Comparison of ENCODE assay signal across 1 cellular context in genomic region chr12:49707127-49707811, GRCh38.
TF ChIP-seq lines count a peak whose summit lies in the region.

FMNL3 (minus strand) TSS chr12:49707405; CDS start chr12:49707180, 225 bp downstream.

TF ChIP-seq in HepG2, 621 proteins besides CTCF, POLR2A, EP300 and RAD21 (continued from another document and continues in another):
- TF ChIP-seq ZNF766 (CRISPR knock-in tag; IDR thresholded peaks at IDR 0.05; ENCODE audit: borderline replicate concordance) (peak; percentile 55; the same call in 1 of the 2 replicates), SMAD1 (CRISPR knock-in tag; IDR thresholded peaks at IDR 0.05; ENCODE audit: borderline replicate concordance, low read depth) (peak; percentile 68; the same call in 1 of the 2 replicates), SRSF9 (IDR thresholded peaks at IDR 0.05; ENCODE audit: borderline replicate concordance, insufficient read depth, low read depth, low read length, poor library complexity, severe bottlenecking) (no peak), ZNF180 (CRISPR knock-in tag; IDR thresholded peaks at IDR 0.05; ENCODE audit: borderline replicate concordance, low read depth) (peak; percentile 85; the same call in 1 of the 2 replicates), TCF12 (IDR thresholded peaks at IDR 0.05) (no peak), TCF12 (CRISPR knock-in tag; IDR thresholded peaks at IDR 0.05) (no peak), IRF2 (CRISPR knock-in tag; IDR thresholded peaks at IDR 0.05) (peak; percentile 81), THAP9 (CRISPR knock-in tag; IDR thresholded peaks at IDR 0.05; ENCODE audit: borderline replicate concordance) (peak; percentile 58; the same call in 1 of the 2 replicates), EZH2 (conservative IDR thresholded peaks at IDR 0.05; ENCODE audit: low read depth, low read length) (no peak), KAT8 (CRISPR knock-in tag; IDR thresholded peaks at IDR 0.05) (peak; percentile 72), ZGPAT (CRISPR knock-in tag; IDR thresholded peaks at IDR 0.05) (peak; percentile 82), FOXO4 (CRISPR knock-in tag; conservative IDR thresholded peaks at IDR 0.05) (no peak), ZNF512B (CRISPR knock-in tag; IDR thresholded peaks at IDR 0.05; ENCODE audit: borderline replicate concordance) (no peak), BRD4 (CRISPR knock-in tag; IDR thresholded peaks at IDR 0.05) (no peak), ZNF430 (CRISPR knock-in tag; IDR thresholded peaks at IDR 0.05) (peak; percentile 90), ETS1 (CRISPR knock-in tag; IDR thresholded peaks at IDR 0.05) (no peak), PRDM15 (CRISPR knock-in tag; IDR thresholded peaks at IDR 0.05) (peak; percentile 64), IRF9 (CRISPR knock-in tag; IDR thresholded peaks at IDR 0.05; ENCODE audit: borderline replicate concordance) (peak; percentile 72; the same call in 1 of the 2 replicates), ZNF7 (CRISPR knock-in tag; IDR thresholded peaks at IDR 0.05) (no peak), SMC3 (IDR thresholded peaks at IDR 0.05; ENCODE audit: low read length) (peak; percentile 61; the same call in 1 of the 2 replicates), BCL6 (CRISPR knock-in tag; IDR thresholded peaks at IDR 0.05) (peak; percentile 55; the same call in 1 of the 2 replicates), ZNF230 (CRISPR knock-in tag; IDR thresholded peaks at IDR 0.05) (0 out of 2 replicates have a peak, but pooled peaks have one; percentile 26), TBX3 (IDR thresholded peaks at IDR 0.05; ENCODE audit: borderline replicate concordance) (no peak), ZNF549 (CRISPR knock-in tag; IDR thresholded peaks at IDR 0.05) (0 out of 2 replicates have a peak, but pooled peaks have one; percentile 55), ZNF276 (CRISPR knock-in tag; IDR thresholded peaks at IDR 0.05; ENCODE audit: low read depth) (peak; percentile 92), NONO (IDR thresholded peaks at IDR 0.05) (no peak), NONO (CRISPR knock-in tag; conservative IDR thresholded peaks at IDR 0.05) (peak; percentile 76), ZNF33B (CRISPR knock-in tag; IDR thresholded peaks at IDR 0.05) (peak; percentile 83; the same call in 1 of the 2 replicates), ZNF768 (CRISPR knock-in tag; IDR thresholded peaks at IDR 0.05) (peak; percentile 65), ZNF639 (CRISPR knock-in tag; conservative IDR thresholded peaks at IDR 0.05) (peak; percentile 79), SRSF4 (IDR thresholded peaks at IDR 0.05; ENCODE audit: low read depth, low read length, poor library complexity, severe bottlenecking) (no peak), U2AF1 (optimal IDR thresholded peaks at IDR 0.05; ENCODE audit: low read depth, low read length) (no peak), ZSCAN31 (CRISPR knock-in tag; IDR thresholded peaks at IDR 0.05; ENCODE audit: low read depth) (peak; percentile 87; the same call in 1 of the 2 replicates), ZFP41 (CRISPR knock-in tag; IDR thresholded peaks at IDR 0.05; ENCODE audit: borderline replicate concordance) (peak; percentile 93; the same call in 1 of the 2 replicates), JARID2 (CRISPR knock-in tag; IDR thresholded peaks at IDR 0.05; ENCODE audit: insufficient replicate concordance) (peak; percentile 65), MLLT10 (CRISPR knock-in tag; IDR thresholded peaks at IDR 0.05) (no peak), MTERF4 (CRISPR knock-in tag; IDR thresholded peaks at IDR 0.05) (no peak; the same call in 1 of the 2 replicates), ELF3 (CRISPR knock-in tag; IDR thresholded peaks at IDR 0.05) (peak; percentile 71)
